Comparison of ENCODE assay signal across 1 cellular context in genomic region chr20:3242167-3242692, GRCh38.
TF ChIP-seq lines count a peak whose summit lies in the region.

No MANE protein-coding gene starts in this region.

TF ChIP-seq in IMR-90, 13 proteins besides CTCF, POLR2A, EP300 and RAD21:
- TF ChIP-seq FOS (IDR thresholded peaks at IDR 0.05; ENCODE audit: low read depth, low read length) = no peak
- TF ChIP-seq BHLHE40 (IDR thresholded peaks at IDR 0.05; ENCODE audit: low read depth, low read length) = no peak
- TF ChIP-seq CHD1 (IDR thresholded peaks at IDR 0.05; ENCODE audit: low read depth, low read length) = no peak
- no peak for TF ChIP-seq SMC3 (IDR thresholded peaks at IDR 0.05; ENCODE audit: low read depth, low read length)
- no peak for TF ChIP-seq MXI1 (IDR thresholded peaks at IDR 0.05; ENCODE audit: borderline replicate concordance, low read depth, low read length)
- no peak for TF ChIP-seq RCOR1 (IDR thresholded peaks at IDR 0.05; ENCODE audit: insufficient replicate concordance, low read length)
- 0 out of 2 replicates have a peak, but pooled peaks have one; percentile 19 for TF ChIP-seq CEBPB (IDR thresholded peaks at IDR 0.05; ENCODE audit: low read depth, low read length)
- TF ChIP-seq ELK1 (IDR thresholded peaks at IDR 0.05; ENCODE audit: borderline replicate concordance, low read depth, low read length) = no peak
- TF ChIP-seq USF2 (IDR thresholded peaks at IDR 0.05; ENCODE audit: low read depth, low read length) = no peak
